In the genomic region with DNA sequence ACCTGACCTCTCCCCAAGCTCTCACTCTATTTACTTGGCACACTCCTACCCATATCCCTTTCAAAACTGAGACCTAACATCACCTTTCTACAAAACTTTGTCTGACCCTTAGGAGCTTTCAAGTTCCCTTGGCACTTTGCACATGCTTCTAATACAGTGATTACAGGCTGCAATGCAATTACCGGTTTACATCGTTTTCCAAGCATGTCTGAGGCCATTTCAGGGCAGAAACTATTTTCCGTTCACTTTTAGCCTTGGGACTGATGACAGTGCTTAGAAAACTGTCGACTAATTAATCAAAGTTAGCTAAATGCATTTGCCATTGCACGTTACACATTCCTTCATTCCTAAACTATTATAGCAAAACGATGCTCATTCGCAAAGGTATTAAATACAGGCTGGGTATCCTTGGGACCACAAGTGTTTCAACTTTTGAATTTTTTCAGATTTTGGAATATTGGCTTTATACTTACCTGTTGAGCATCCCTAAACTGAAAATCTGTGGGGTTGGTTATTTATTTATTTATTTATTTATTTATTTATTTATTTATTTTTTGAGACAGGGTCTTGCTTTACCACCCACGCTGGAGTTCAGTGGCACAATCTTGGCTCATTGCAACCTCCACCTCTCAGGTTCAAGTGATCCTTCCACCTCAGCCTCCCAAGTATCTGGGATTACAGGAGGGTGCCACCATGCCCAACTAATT, we compare ENCODE assay signal across 23 cellular contexts.
"Had no signal": no experiment of that assay in that cellular context is flagged by ENCODE, and none has a peak within 500 bp of the region (broad histone marks: within the 10 kb centered on the region; RNA-seq: fewer than 3 reads in every experiment).

No MANE protein-coding gene starts in this region.

- H3K27me3 Mint-ChIP-seq: activated CD8-positive, alpha-beta T cell treated with anti-CD3 and anti-CD28 coated beads for 36 hours; activated naive CD4-positive, alpha-beta T cell treated with anti-CD3 and anti-CD28 coated beads, Interleukin-2, amount 10 ng/mL, durations not matched to agents 7 days and 5 days had no signal

- H3K9me3 ChIP-seq: ascending aorta, SJSA1 had no signal

- H3K4me3 Mint-ChIP-seq: activated CD8-positive, alpha-beta T cell treated with anti-CD3 and anti-CD28 coated beads for 36 hours; activated naive CD4-positive, alpha-beta T cell treated with anti-CD3 and anti-CD28 coated beads, Interleukin-2, amount 10 ng/mL, durations not matched to agents 7 days and 5 days; activated T-cell treated with anti-CD3 and anti-CD28 coated beads, Interleukin-2, amount 50 U/mL, for 72 hours; T-helper 1 cell treated with Interleukin-12 subunit alpha and Interleukin-12 subunit beta and Interleukin-4 antibody, amounts not matched to agents 30 μg/mL and 1 μg/mL, for 36 hours had no signal

- H3K4me3 ChIP-seq: ascending aorta, cardiac muscle cell, SJSA1 had no signal

- DNase-seq: activated CD4-positive, alpha-beta T cell treated with anti-CD3 and anti-CD28 coated beads for 4 hours; activated CD8-positive, alpha-beta memory T cell treated with anti-CD3 and anti-CD28 coated beads, Interleukin-2, amount 50 U/mL, for 4 hours; activated CD8-positive, alpha-beta T cell treated with anti-CD3 and anti-CD28 coated beads for 36 hours; activated gamma-delta T cell treated with Interleukin-2 at 50 U/mL for 16 hours; activated naive CD4-positive, alpha-beta T cell treated with anti-CD3 and anti-CD28 coated beads, Interleukin-2, amount 10 ng/mL, durations not matched to agents 7 days and 5 days; activated T-cell treated with anti-CD3 and anti-CD28 coated beads, Interleukin-2, amount 50 U/mL, for 72 hours; amniotic stem cell; brain microvascular endothelial cell; NCI-H1092 treated with DMSO at 0.1 percent for 48 hours; NCI-H1436; NCI-H1694 treated with DMSO at 0.1 percent for 48 hours; NCI-H2081; NCI-H510A treated with DMSO at 0.1 percent for 48 hours; NCI-H69; PC-3; SHP77 had no signal

- ATAC-seq: activated CD4-positive, CD25-positive, alpha-beta regulatory T cell treated with anti-CD3 and anti-CD28 coated beads, Interleukin-2, amount 50 U/mL, for 24 hours; activated CD8-positive, alpha-beta T cell treated with anti-CD3 and anti-CD28 coated beads for 36 hours; activated T-cell treated with anti-CD3 and anti-CD28 coated beads, Interleukin-2, amount 50 U/mL, for 72 hours; PC-3; SK-N-SH treated with all-trans-retinoic acid at 6 μM for 48 hours had no signal

- H3K27ac ChIP-seq: ascending aorta, brain microvascular endothelial cell, cardiac muscle cell, SJSA1 had no signal

- H3K27ac Mint-ChIP-seq: activated CD8-positive, alpha-beta T cell treated with anti-CD3 and anti-CD28 coated beads for 36 hours; activated naive CD4-positive, alpha-beta T cell treated with anti-CD3 and anti-CD28 coated beads, Interleukin-2, amount 10 ng/mL, durations not matched to agents 7 days and 5 days; activated T-helper 2 cell treated with anti-CD3 and anti-CD28 coated beads, Interferon-gamma antibody, Interleukin-2, Interleukin-4, amounts not matched to agents 10 μg/mL and 5 μg/mL and 100 μg/mL, durations not matched to agents 14 hours and 24 hours and 36 hours; T-helper 1 cell treated with Interleukin-12 subunit alpha and Interleukin-12 subunit beta and Interleukin-4 antibody, amounts not matched to agents 30 μg/mL and 1 μg/mL, for 36 hours had no signal

- H3K9me3 Mint-ChIP-seq: activated CD8-positive, alpha-beta T cell treated with anti-CD3 and anti-CD28 coated beads for 36 hours; activated T-cell treated with anti-CD3 and anti-CD28 coated beads, Interleukin-2, amount 50 U/mL, for 72 hours; activated T-helper 2 cell treated with anti-CD3 and anti-CD28 coated beads, Interferon-gamma antibody, Interleukin-2, Interleukin-4, amounts not matched to agents 10 μg/mL and 5 μg/mL and 100 μg/mL, durations not matched to agents 14 hours and 24 hours and 36 hours; T-helper 1 cell treated with Interleukin-12 subunit alpha and Interleukin-12 subunit beta and Interleukin-4 antibody, amounts not matched to agents 30 μg/mL and 1 μg/mL, for 36 hours had no signal

- H3K27me3 ChIP-seq: ascending aorta, brain microvascular endothelial cell, cardiac muscle cell, SJSA1 had no signal
